In the genomic region with DNA sequence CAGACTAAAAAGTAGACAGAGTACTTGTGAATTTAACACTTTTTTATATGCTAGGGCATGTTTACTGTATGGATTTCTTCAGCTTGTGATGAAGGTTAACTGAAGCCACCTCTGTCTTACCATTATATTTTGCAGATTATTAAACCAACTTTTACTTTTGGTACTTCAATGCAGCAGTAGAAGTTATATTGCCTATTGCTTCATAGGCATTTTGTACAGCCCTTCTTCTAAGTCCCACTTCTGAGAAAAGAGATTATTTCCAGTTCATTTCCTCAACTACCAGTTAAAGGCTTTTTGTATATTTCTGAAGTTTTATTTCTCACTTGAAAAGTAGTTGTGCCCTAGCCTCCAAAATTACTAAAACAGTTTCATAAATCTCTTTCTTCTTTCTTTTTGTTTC, we compare ENCODE assay signal across 26 cellular contexts.
"Had no signal": no experiment of that assay in that cellular context is flagged by ENCODE, and none has a peak within 500 bp of the region (broad histone marks: within the 10 kb centered on the region; RNA-seq: fewer than 3 reads in every experiment).

No MANE protein-coding gene starts in this region.

- DNase-seq: activated B cell treated with CpG ODN at 0.5 μM for 24 hours; activated CD4-positive, alpha-beta memory T cell treated with anti-CD3 and anti-CD28 coated beads for 36 hours; activated CD4-positive, alpha-beta T cell treated with anti-CD3 and anti-CD28 coated beads for 36 hours; activated CD4-positive, alpha-beta T cell treated with anti-CD3 and anti-CD28 coated beads, Interleukin-2, amount 10 ng/mL, durations not matched to agents 24 days and 14 days; activated CD8-positive, alpha-beta memory T cell treated with anti-CD3 and anti-CD28 coated beads, Interleukin-2, amount 10 ng/mL, durations not matched to agents 7 days and 5 days; activated CD8-positive, alpha-beta memory T cell treated with anti-CD3 and anti-CD28 coated beads, Interleukin-2, amount 50 U/mL, for 4 hours; activated CD8-positive, alpha-beta T cell treated with anti-CD3 and anti-CD28 coated beads, Interleukin-2, amount 10 ng/mL, durations not matched to agents 7 days and 5 days; activated effector memory CD4-positive, alpha-beta T cell treated with anti-CD3 and anti-CD28 coated beads, Interleukin-2, amount 50 U/mL, for 16 hours; activated naive CD4-positive, alpha-beta T cell treated with anti-CD3 and anti-CD28 coated beads for 36 hours; activated naive CD8-positive, alpha-beta T cell treated with anti-CD3 and anti-CD28 coated beads for 36 hours; activated naive CD8-positive, alpha-beta T cell treated with anti-CD3 and anti-CD28 coated beads, Interleukin-2, amount 50 U/mL, for 24 hours; activated T-cell treated with anti-CD3 and anti-CD28 coated beads, Interleukin-2, amount 50 U/mL, for 1 hour; activated T-cell treated with anti-CD3 and anti-CD28 coated beads, Interleukin-2, amount 50 U/mL, for 48 hours; adrenal gland; amygdala; aorta; body of pancreas; caudate nucleus; cerebellar nuclear complex; colonic mucosa; effector CD8-positive, alpha-beta T cell; esophagus squamous epithelium; foreskin melanocyte; heart right ventricle; T1000; WERI-Rb-1 had no signal
